21 cellular contexts compared by ENCODE assay signal in genomic region chr6:41406821-41407787, GRCh38.
A peak's percentile ranks its signal among the peaks of the same experiment; 100 is the strongest.
DNase-seq lines count a peak whose midpoint lies in the region; ATAC-seq and TF ChIP-seq lines count a peak whose summit lies in the region.
"Had no signal": no experiment of that assay in that cellular context is flagged by ENCODE, and none has a peak within 500 bp of the region (broad histone marks: within the 10 kb centered on the region; RNA-seq: fewer than 3 reads in every experiment).

No MANE protein-coding gene starts in this region.

- DNase-seq in Right ventricle myocardium superior (peak; percentile 61), right atrium auricular region (ENCODE audit: low spot score) (no peak), left cardiac atrium (peak; percentile 58), lower lobe of right lung (peak; percentile 62), upper lobe of right lung (peak; percentile 72), NCI-H524 treated with DMSO at 0.1 percent for 48 hours (lab: John Stamatoyannopoulos, UW) (no peak)
- DNase-seq: activated CD8-positive, alpha-beta memory T cell treated with anti-CD3 and anti-CD28 coated beads, Interleukin-2, amount 10 ng/mL, durations not matched to agents 7 days and 5 days; adrenal gland; Calu3; caudate nucleus; effector CD8-positive, alpha-beta T cell; head of caudate nucleus; Kasumi-1; NCI-H1092 treated with DMSO at 0.1 percent for 48 hours; PC-9; small intestine; stimulated activated CD4-positive, alpha-beta T cell treated with anti-CD3 and anti-CD28 coated beads, Interleukin-4, amount 100 ng/mL, for 4 hours; T-helper 9 cell had no signal

- WGBS in gastroesophageal sphincter (ENCODE audit: low coverage in 1 of 2), 2 donors = 77 to 83% methylated on average over 8 to 16 of the region's 67 CpGs

- peaks cover 0 to 9% of the 10 kb centered on the region in 2 donors for H3K9me3 ChIP-seq in right atrium auricular region
- H3K9me3 ChIP-seq in lower lobe of right lung = no peaks in the 10 kb centered on the region
- no peaks in the 10 kb centered on the region for H3K9me3 ChIP-seq in upper lobe of right lung
- peaks cover 0 to 12% (median 0%) of the 10 kb centered on the region in 3 donors for H3K9me3 ChIP-seq in gastroesophageal sphincter
- H3K9me3 ChIP-seq: adrenal gland had no signal

- no peak for TF ChIP-seq CTCF in right atrium auricular region (IDR thresholded peaks at IDR 0.05)
- no peak for TF ChIP-seq CTCF in lower lobe of right lung (IDR thresholded peaks at IDR 0.05)
- TF ChIP-seq CTCF in upper lobe of right lung (IDR thresholded peaks at IDR 0.05) = no peak
- TF ChIP-seq CTCF in gastroesophageal sphincter (IDR thresholded peaks at IDR 0.05) = no peak

- no peaks in the 10 kb centered on the region for H3K36me3 ChIP-seq in right atrium auricular region
- H3K36me3 ChIP-seq in lower lobe of right lung = no peaks in the 10 kb centered on the region
- no peaks in the 10 kb centered on the region for H3K36me3 ChIP-seq in upper lobe of right lung
- H3K36me3 ChIP-seq in gastroesophageal sphincter = no peaks in the 10 kb centered on the region
- H3K36me3 ChIP-seq: adrenal gland had no signal

- H3K27me3 ChIP-seq in right atrium auricular region (no peaks in the 10 kb centered on the region), lower lobe of right lung (ENCODE audit: low read depth) (peaks cover 30% of the 10 kb centered on the region), upper lobe of right lung (peaks cover 11% of the 10 kb centered on the region), gastroesophageal sphincter (peaks cover 71% of the 10 kb centered on the region)

- ATAC-seq in Right ventricle myocardium superior (ENCODE audit: poor library complexity) (peak; percentile 88), left cardiac atrium (peak; percentile 69 to 83), lower lobe of right lung (peak; percentile 44 to 51), upper lobe of right lung (peak; percentile 59), GM18873 (IDR thresholded peaks at IDR 0.05; ENCODE audit: low FRiP score, unreplicated experiment) (no peak), gastroesophageal sphincter (no peak)
- ATAC-seq: activated CD8-positive, alpha-beta memory T cell treated with anti-CD3 and anti-CD28 coated beads, Interleukin-2, amount 10 ng/mL, durations not matched to agents 7 days and 5 days had no signal

- no peak for TF ChIP-seq EP300 in gastroesophageal sphincter (IDR thresholded peaks at IDR 0.05)

- TF ChIP-seq POLR2A in gastroesophageal sphincter (IDR thresholded peaks at IDR 0.05) = no peak

- intact Hi-C loops in Right ventricle myocardium superior (cut with DNase I) = no loop called here
- intact Hi-C loops in left cardiac atrium (cut with DNase I) = no loop called here
- intact Hi-C loops in lower lobe of right lung (cut with DNase I) = no loop called here
- intact Hi-C loops in upper lobe of right lung (cut with DNase I) = no loop called here

- H3K27ac ChIP-seq in right atrium auricular region (no peak overlapping the region), lower lobe of right lung (no peak overlapping the region), upper lobe of right lung (no peak overlapping the region), gastroesophageal sphincter (no peak overlapping the region)
- H3K27ac ChIP-seq: adrenal gland, parathyroid adenoma, PC-9 had no signal

- H3K4me3 ChIP-seq in right atrium auricular region (no peak overlapping the region), lower lobe of right lung (no peak overlapping the region), upper lobe of right lung (no peak overlapping the region), gastroesophageal sphincter (no peak overlapping the region)
- H3K4me3 ChIP-seq: adrenal gland, PC-9 had no signal

- H3K4me1 ChIP-seq in right atrium auricular region (peaks cover 0 to 4% of the 10 kb centered on the region in 2 donors), lower lobe of right lung (no peaks in the 10 kb centered on the region), upper lobe of right lung (no peaks in the 10 kb centered on the region), gastroesophageal sphincter (no peaks in the 10 kb centered on the region)
- H3K4me1 ChIP-seq: adrenal gland, parathyroid adenoma had no signal

Comparison
In these comparisons a context has a peak if more than half of its experiments do, and no peak if none do; other contexts are left out.
1. DNase-seq: peak in Right ventricle myocardium superior (single experiment), left cardiac atrium (single experiment), lower lobe of right lung (single experiment) and upper lobe of right lung (single experiment); none in right atrium auricular region (single experiment) and NCI-H524 treated with DMSO at 0.1 percent for 48 hours (single experiment).
2. ATAC-seq: peak in Right ventricle myocardium superior (single experiment), left cardiac atrium (2 of 2), lower lobe of right lung (2 of 2) and upper lobe of right lung (single experiment); none in GM18873 (single experiment) and gastroesophageal sphincter (single experiment).